Comparison of ENCODE assay signal across 16 cellular contexts in genomic region chr10:94212876-94213595, GRCh38.
DNase-seq lines count a peak whose midpoint lies in the region; ATAC-seq and TF ChIP-seq lines count a peak whose summit lies in the region.
"Had no signal": no experiment of that assay in that cellular context is flagged by ENCODE, and none has a peak within 500 bp of the region (broad histone marks: within the 10 kb centered on the region; RNA-seq: fewer than 3 reads in every experiment).

No MANE protein-coding gene starts in this region.

- no peaks in the 10 kb centered on the region for H4K20me1 ChIP-seq in hepatocyte (ENCODE audit: insufficient read depth, poor library complexity, severe bottlenecking)

- no peak for TF ChIP-seq POLR2A in gastrocnemius medialis (IDR thresholded peaks at IDR 0.05)
- no peak for TF ChIP-seq POLR2A in vagina (IDR thresholded peaks at IDR 0.05)

- no peak overlapping the region for H3K4me2 ChIP-seq in hepatocyte

- no peaks in the 10 kb centered on the region for H3K9me2 ChIP-seq in hepatocyte (replicated peaks; ENCODE audit: insufficient read depth)

- H3K27ac ChIP-seq in hepatocyte (peak overlapping the region; percentile 62), gastrocnemius medialis (peak overlapping the region; percentile 87 to 93 (median 88)), vagina (no peak overlapping the region)

- H3K27me3 ChIP-seq in hepatocyte (no peaks in the 10 kb centered on the region), gastrocnemius medialis (no peaks in the 10 kb centered on the region), vagina (no peaks in the 10 kb centered on the region), BE2C (no peaks in the 10 kb centered on the region)
- H3K27me3 ChIP-seq: dorsolateral prefrontal cortex had no signal

- in situ Hi-C loops in Caki2 (cut with HindIII; ENCODE audit: low pct_unique_long_range_greater_than_20kb, low sequenced_read_pairs) = no loop called here
- in situ Hi-C loops in astrocyte of the spinal cord (cut with HindIII; ENCODE audit: low sequenced_read_pairs) = no loop called here
- in situ Hi-C loops in gastrocnemius medialis (cut with MboI; ENCODE audit: low sequenced_read_pairs in 4 of 4) = no loop called here

- 81% methylated on average over 3 of the region's 3 CpGs for WGBS in hepatocyte (ENCODE audit: low lambda C conversion rate, missing lambda C conversion rate)

- H3K79me2 ChIP-seq in hepatocyte = no peaks in the 10 kb centered on the region

- H3K4me1 ChIP-seq in hepatocyte (ENCODE audit: insufficient read depth) = peaks cover 3% of the 10 kb centered on the region
- peaks cover 41 to 47% of the 10 kb centered on the region in 2 donors for H3K4me1 ChIP-seq in gastrocnemius medialis
- H3K4me1 ChIP-seq in vagina = no peaks in the 10 kb centered on the region
- H3K4me1 ChIP-seq in BE2C = peaks cover 8% of the 10 kb centered on the region; the same call in 1 of the 2 replicates

- no peak overlapping the region for H2AFZ ChIP-seq in hepatocyte

- H3K4me3 ChIP-seq in astrocyte of the spinal cord (ENCODE audit: low read depth, low read length) = no peak overlapping the region
- H3K4me3 ChIP-seq in hepatocyte = no peak overlapping the region
- no peak overlapping the region for H3K4me3 ChIP-seq in gastrocnemius medialis
- H3K4me3 ChIP-seq in vagina = no peak overlapping the region
- H3K4me3 ChIP-seq in BE2C (ENCODE audit: low read depth, low read length) = no peak overlapping the region
- H3K4me3 ChIP-seq: dorsolateral prefrontal cortex had no signal

- H3K9me3 ChIP-seq in hepatocyte (ENCODE audit: low read depth) (no peaks in the 10 kb centered on the region), gastrocnemius medialis (no peaks in the 10 kb centered on the region), vagina (no peaks in the 10 kb centered on the region), BE2C (no peaks in the 10 kb centered on the region; the same call in 1 of the 2 replicates)

- no peak for TF ChIP-seq CTCF in astrocyte of the spinal cord (IDR thresholded peaks at IDR 0.05; ENCODE audit: low read depth, low read length)
- no peak for TF ChIP-seq CTCF in hepatocyte (IDR thresholded peaks at IDR 0.05; ENCODE audit: poor library complexity)
- no peak for TF ChIP-seq CTCF in gastrocnemius medialis (IDR thresholded peaks at IDR 0.05 in 4 of 5, conservative IDR thresholded peaks at IDR 0.05 in 1 of 5)
- TF ChIP-seq CTCF in vagina (IDR thresholded peaks at IDR 0.05) = no peak
- no peak for TF ChIP-seq CTCF in BE2C (IDR thresholded peaks at IDR 0.05; ENCODE audit: low read depth, low read length)

- DNase-seq in Caki2 (ENCODE audit: low read depth) = peak; percentile 5
- peak; percentile 24 for DNase-seq in astrocyte of the spinal cord (ENCODE audit: low read depth, low spot score)
- DNase-seq in hepatocyte (ENCODE audit: low spot score) = peak; percentile 60
- peak; percentile 82 to 87 for DNase-seq in gastrocnemius medialis
- DNase-seq in activated CD4-positive, alpha-beta T cell treated with anti-CD3 and anti-CD28 coated beads, Interleukin-2, amount 50 U/mL, for 1 hour = no peak
- no peak for DNase-seq in vagina (ENCODE audit: extremely low spot score in 2 of 2)
- DNase-seq in BE2C = no peak
- DNase-seq in NCI-H2107 (lab: John Stamatoyannopoulos, UW) = no peak
- DNase-seq: activated B cell treated with CpG ODN at 0.5 μM for 24 hours, AML-193, DMS79, dorsolateral prefrontal cortex, head of caudate nucleus, left cardiac atrium, NCI-H2227 treated with DMSO at 0.1 percent for 48 hours had no signal

- ATAC-seq in gastrocnemius medialis = peak; percentile 94 to 95
- ATAC-seq: SK-N-SH treated with all-trans-retinoic acid at 6 μM for 48 hours had no signal

- intact Hi-C loops in gastrocnemius medialis (cut with DNase I; ENCODE audit: low total_unique reads) = loop anchor here (2.0 to 5.0 kb wide), 4 partner anchors 62 to 266 kb away; partner anchors contain the start of gene PLCE1
- intact Hi-C loops in vagina (cut with DNase I) = no loop called here

- H3K36me3 ChIP-seq in hepatocyte (replicated peaks; ENCODE audit: insufficient read depth, low read depth) (no peaks in the 10 kb centered on the region), gastrocnemius medialis (no peaks in the 10 kb centered on the region), vagina (no peaks in the 10 kb centered on the region), BE2C (no peaks in the 10 kb centered on the region)

Comparison
In these comparisons a context has a peak if more than half of its experiments do, and no peak if none do; other contexts are left out.
1. DNase-seq: peak in Caki2 (single experiment), astrocyte of the spinal cord (single experiment), hepatocyte (single experiment) and gastrocnemius medialis (2 of 2); none in activated CD4-positive, alpha-beta T cell treated with anti-CD3 and anti-CD28 coated beads, Interleukin-2, amount 50 U/mL, for 1 hour (single experiment), vagina (0 of 2), BE2C (single experiment) and NCI-H2107 (single experiment).